In genomic region chr9:124046189-124046588, GRCh38 we compare ENCODE assay signal across 21 cellular contexts. TPM values are rescaled to one million over a fixed set of nuclear protein-coding genes. Genes with fewer than 3 reads are reported as not detected.
DNase-seq lines count a peak whose midpoint lies in the region; ATAC-seq, FAIRE-seq and TF ChIP-seq lines count a peak whose summit lies in the region.
"Had no signal": no experiment of that assay in that cellular context is flagged by ENCODE, and none has a peak within 500 bp of the region (broad histone marks: within the 10 kb centered on the region; RNA-seq: fewer than 3 reads in every experiment).

No MANE protein-coding gene starts in this region.

- WGBS in endodermal cell (ENCODE audit: insufficient coverage in 1 of 2, insufficient read length in 1 of 2), 2 experiments, result 79 to 92% methylated on average over 7 to 10 of the region's 10 CpGs

- H3K27me3 ChIP-seq in left ventricle myocardium inferior (ENCODE audit: low read depth), result peaks cover 35% of the 10 kb centered on the region
- peaks cover 51% of the 10 kb centered on the region for H3K27me3 ChIP-seq in endodermal cell (ENCODE audit: control insufficient read depth, insufficient read depth, low read length, poor library complexity, severe bottlenecking)

- H3K9me3 Mint-ChIP-seq in endodermal cell (no peaks in the 10 kb centered on the region), nephron progenitor cell (no peaks in the 10 kb centered on the region), type B pancreatic cell (no peaks in the 10 kb centered on the region)

- H3K4me3 ChIP-seq in left ventricle myocardium inferior, result peak overlapping the region; percentile 65
- H3K4me3 ChIP-seq in endodermal cell (ENCODE audit: low read length), result no peak overlapping the region
- no peak overlapping the region for H3K4me3 ChIP-seq in kidney (ENCODE audit: low read length in 2 of 2)

- no peak for ATAC-seq in Right ventricle myocardium superior (ENCODE audit: poor library complexity)

- H3K36me3 ChIP-seq in left ventricle myocardium inferior (no peaks in the 10 kb centered on the region), endodermal cell (ENCODE audit: control insufficient read depth, insufficient read depth, low read length) (no peaks in the 10 kb centered on the region), kidney (ENCODE audit: control insufficient read depth in 1 of 2, insufficient read depth in 2 of 2, low read length in 2 of 2) (no peaks in the 10 kb centered on the region)

- DNase-seq in left ventricle myocardium inferior (no peak), Right ventricle myocardium superior (no peak), endodermal cell (no peak), nephron progenitor cell (no peak), type B pancreatic cell (ENCODE audit: extremely low spot score, unreplicated experiment) (no peak), kidney (no peak), GM12891 (ENCODE audit: insufficient read length, low spot score) (no peak), cortex of kidney (lab: John Stamatoyannopoulos, UW) (no peak)
- DNase-seq: DND-41, HCEC 1CT, KBM-7, NCI-H1105 treated with DMSO at 0.1 percent for 48 hours, NCI-H1694, NCI-H2081 treated with DMSO at 0.1 percent for 48 hours, NCI-H446 treated with DMSO at 0.1 percent for 48 hours had no signal

- H3K36me3 Mint-ChIP-seq in endodermal cell (ENCODE audit: low read depth) (no peaks in the 10 kb centered on the region), nephron progenitor cell (ENCODE audit: low read depth) (no peaks in the 10 kb centered on the region), type B pancreatic cell (no peaks in the 10 kb centered on the region)

- H3K9me3 ChIP-seq in left ventricle myocardium inferior (replicated peaks), result no peaks in the 10 kb centered on the region
- no peaks in the 10 kb centered on the region for H3K9me3 ChIP-seq in endodermal cell (ENCODE audit: control insufficient read depth, low read length)
- H3K9me3 ChIP-seq in kidney (ENCODE audit: control insufficient read depth in 1 of 2, low read length in 2 of 2), result no peaks in the 10 kb centered on the region

- H3K9ac ChIP-seq in endodermal cell (ENCODE audit: extremely low read depth, low read length, poor library complexity, severe bottlenecking) (no peak overlapping the region), kidney (ENCODE audit: low read length in 2 of 2) (no peak overlapping the region)

- no peak for TF ChIP-seq CTCF in left ventricle myocardium inferior (IDR thresholded peaks at IDR 0.05; ENCODE audit: borderline replicate concordance)
- no peak for TF ChIP-seq CTCF in endodermal cell (conservative IDR thresholded peaks at IDR 0.05)
- TF ChIP-seq CTCF in nephron progenitor cell (IDR thresholded peaks at IDR 0.05), result no peak
- TF ChIP-seq CTCF in type B pancreatic cell (conservative IDR thresholded peaks at IDR 0.05), result no peak
- TF ChIP-seq CTCF in kidney (IDR thresholded peaks at IDR 0.05; ENCODE audit: borderline replicate concordance, extremely low read depth, insufficient read depth), result no peak

- H3K27me3 Mint-ChIP-seq in endodermal cell (ENCODE audit: insufficient read depth), result peaks cover 60% of the 10 kb centered on the region
- H3K27me3 Mint-ChIP-seq in nephron progenitor cell (ENCODE audit: low read depth, poor library complexity), result peaks cover 61% of the 10 kb centered on the region
- peaks cover 78% of the 10 kb centered on the region for H3K27me3 Mint-ChIP-seq in type B pancreatic cell

- intact Hi-C loops in left ventricle myocardium inferior (cut with micrococcal nuclease) (loop anchor here (10.0 kb wide), 1 partner anchor 501 kb away; no protein-coding TSS in a partner anchor), Right ventricle myocardium superior (cut with DNase I) (loop anchor here (10.0 kb wide), 1 partner anchor 641 kb away; no protein-coding TSS in a partner anchor), kidney (cut with DNase I) (loop anchor here (10.0 kb wide), 1 partner anchor 501 kb away; no protein-coding TSS in a partner anchor)

- no peak for TF ChIP-seq POLR2A in GM12891 (IDR thresholded peaks at IDR 0.05; ENCODE audit: low read depth, low read length)

- H3K27ac ChIP-seq in left ventricle myocardium inferior (replicated peaks) (peak overlapping the region; percentile 59), endodermal cell (ENCODE audit: low read depth, low read length) (no peak overlapping the region), kidney (ENCODE audit: low read depth in 2 of 2, low read length in 2 of 2) (no peak overlapping the region)
- H3K27ac ChIP-seq: 22Rv1 had no signal

- H3K27ac Mint-ChIP-seq in endodermal cell (no peak overlapping the region), nephron progenitor cell (no peak overlapping the region), type B pancreatic cell (no peak overlapping the region)
- H3K27ac Mint-ChIP-seq: CD14-positive monocyte had no signal

- no peaks in the 10 kb centered on the region for H3K4me1 Mint-ChIP-seq in endodermal cell
- peaks cover 6% of the 10 kb centered on the region for H3K4me1 Mint-ChIP-seq in nephron progenitor cell
- no peaks in the 10 kb centered on the region for H3K4me1 Mint-ChIP-seq in type B pancreatic cell (ENCODE audit: unreplicated experiment)

- no peak for FAIRE-seq in kidney (lab: Jason Lieb, UNC)
- FAIRE-seq in GM12891 (lab: Jason Lieb, UNC), result no peak
- FAIRE-seq: G401.6, RCC 7860 had no signal

- H3K4me1 ChIP-seq in left ventricle myocardium inferior (peaks cover 25% of the 10 kb centered on the region), endodermal cell (ENCODE audit: control insufficient read depth, insufficient read depth, low read length) (no peaks in the 10 kb centered on the region), kidney (ENCODE audit: control insufficient read depth in 1 of 2, insufficient read depth in 1 of 2, low read depth in 1 of 2, low read length in 2 of 2) (peaks cover 0 to 4% of the 10 kb centered on the region in 2 donors)

- H3K4me3 Mint-ChIP-seq in endodermal cell (peak overlapping the region; percentile 40), nephron progenitor cell (peak overlapping the region; percentile 58), type B pancreatic cell (peak overlapping the region; percentile 35)

TF ChIP-seq in GM12891, 5 proteins besides CTCF, POLR2A, EP300 and RAD21:
- TF ChIP-seq POU2F2 (IDR thresholded peaks at IDR 0.05; ENCODE audit: low read depth, low read length) (no peak), PAX5 (IDR thresholded peaks at IDR 0.05; ENCODE audit: insufficient read depth, low read length, severe bottlenecking) (no peak), POLR2AphosphoS5 (IDR thresholded peaks at IDR 0.05; ENCODE audit: low read depth, low read length) (no peak), SPI1 (IDR thresholded peaks at IDR 0.05; ENCODE audit: low read depth, low read length) (no peak), TAF1 (IDR thresholded peaks at IDR 0.05; ENCODE audit: low read depth, low read length) (no peak)
TF ChIP-seq in GM12891: peak in this region for 0.

RNA-seq across cellular contexts. Expression of gene LHX2, which starts 34.6 kb away (rescaled TPM):
- total RNA-seq in left ventricle myocardium inferior (not detected), Right ventricle myocardium superior (not detected), endodermal cell (under 1 TPM; 0.20 to 0.29 TPM), type B pancreatic cell (ENCODE audit: low replicate concordance) (1.2 TPM in 1 of 2 replicates, not detected in the other), kidney (not detected)
- 4.2 TPM for polyA plus RNA-seq in endodermal cell (2013, experiment 1 of 2)
- polyA plus RNA-seq in endodermal cell (2013, experiment 2 of 2), result 5.4 TPM
- polyA plus RNA-seq in kidney (ENCODE audit: insufficient read depth, low read depth, low replicate concordance), result not detected
- polyA plus RNA-seq in GM12891 (2012; ENCODE audit: low read depth, missing spikeins), result 4.1 TPM
- total RNA-seq: Right ventricle myocardium inferior had no signal
- polyA plus RNA-seq: AG04450, CD14-positive monocyte had no signal
